ENCODE assay signal across 9 cellular contexts in genomic region chr1:37922767-37923550, GRCh38. TPM values are rescaled to one million over a fixed set of nuclear protein-coding genes. Genes with fewer than 3 reads are reported as not detected.
DNase-seq lines count a peak whose midpoint lies in the region; ATAC-seq, FAIRE-seq and TF ChIP-seq lines count a peak whose summit lies in the region.
"Had no signal": no experiment of that assay in that cellular context is flagged by ENCODE, and none has a peak within 500 bp of the region (broad histone marks: within the 10 kb centered on the region; RNA-seq: fewer than 3 reads in every experiment).

No MANE protein-coding gene starts in this region.

- no peak for TF ChIP-seq CTCF in mucosa of descending colon (IDR thresholded peaks at IDR 0.05)

- H3K4me1 ChIP-seq in mucosa of descending colon (ENCODE audit: low read depth) = no peaks in the 10 kb centered on the region

- DNase-seq in GM18507 (ENCODE audit: extremely low spot score, insufficient read length, low read depth) = peak; percentile 43
- DNase-seq in OCI-M1 (lab: John Stamatoyannopoulos, UW) = peak; percentile 97
- no peak for DNase-seq in mucosa of descending colon
- DNase-seq in H54 (ENCODE audit: insufficient read length, low spot score) = no peak
- no peak for DNase-seq in NCI-H187 treated with DMSO at 0.1 percent for 48 hours (lab: John Stamatoyannopoulos, UW)
- DNase-seq in T-helper 9 cell = no peak
- DNase-seq: HCEC 1CT had no signal

- ATAC-seq in HG02588 (IDR thresholded peaks at IDR 0.05; ENCODE audit: unreplicated experiment) (peak; percentile 54), mucosa of descending colon (peak; percentile 83), GM19455 (IDR thresholded peaks at IDR 0.05; ENCODE audit: unreplicated experiment) (no peak)

- intact Hi-C loops in mucosa of descending colon (cut with DNase I, micrococcal nuclease) = no loop called here

- no peak for TF ChIP-seq POLR2A in H54 (IDR thresholded peaks at IDR 0.05; ENCODE audit: low read depth, low read length)

- H3K9me3 ChIP-seq in mucosa of descending colon = no peaks in the 10 kb centered on the region

- no peaks in the 10 kb centered on the region for H3K36me3 ChIP-seq in mucosa of descending colon (ENCODE audit: low read depth)

- H3K4me3 ChIP-seq in mucosa of descending colon = no peak overlapping the region

- FAIRE-seq in GM18507 (lab: Jason Lieb, UNC) (peak; percentile 97), H54 (lab: Jason Lieb, UNC) (no peak)

RNA-seq across cellular contexts. Expression of gene INPP5B, which starts 23.9 kb away (rescaled TPM):
- total RNA-seq in mucosa of descending colon = 10 to 100 TPM; 21.5 to 37.9 (median 28.1) TPM

Comparison
In these comparisons a context has a peak if more than half of its experiments do, and no peak if none do; other contexts are left out.
1. DNase-seq: peak in GM18507 (single experiment) and OCI-M1 (single experiment); none in mucosa of descending colon (0 of 3), H54 (single experiment), NCI-H187 treated with DMSO at 0.1 percent for 48 hours (single experiment) and T-helper 9 cell (single experiment).